1 cellular context compared by ENCODE assay signal in the genomic region with DNA sequence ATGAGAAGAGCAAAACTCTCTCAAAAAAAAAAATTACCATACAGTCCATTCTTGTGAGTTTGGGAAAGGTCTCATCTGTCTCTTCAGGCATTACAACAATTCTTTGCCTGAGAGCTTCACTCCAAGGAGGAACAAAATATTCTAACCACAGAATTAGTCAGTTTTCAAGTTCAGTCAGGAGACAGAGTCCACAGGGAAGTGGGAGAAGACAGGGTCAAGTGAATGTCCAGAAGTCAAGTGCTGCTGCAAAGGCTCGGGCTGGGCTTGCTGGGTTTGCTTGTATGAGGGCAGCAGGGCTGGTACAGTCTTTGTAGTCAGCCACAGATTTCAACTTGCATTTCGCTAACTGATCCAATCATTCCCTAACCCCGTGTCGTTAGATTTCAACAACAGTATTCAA.
TF ChIP-seq lines count a peak whose summit lies in the region.

No MANE protein-coding gene starts in this region.

TF ChIP-seq in GM23338, 12 proteins besides CTCF, POLR2A, EP300 and RAD21 (continued from another document):
- TF ChIP-seq, protein P1, sequence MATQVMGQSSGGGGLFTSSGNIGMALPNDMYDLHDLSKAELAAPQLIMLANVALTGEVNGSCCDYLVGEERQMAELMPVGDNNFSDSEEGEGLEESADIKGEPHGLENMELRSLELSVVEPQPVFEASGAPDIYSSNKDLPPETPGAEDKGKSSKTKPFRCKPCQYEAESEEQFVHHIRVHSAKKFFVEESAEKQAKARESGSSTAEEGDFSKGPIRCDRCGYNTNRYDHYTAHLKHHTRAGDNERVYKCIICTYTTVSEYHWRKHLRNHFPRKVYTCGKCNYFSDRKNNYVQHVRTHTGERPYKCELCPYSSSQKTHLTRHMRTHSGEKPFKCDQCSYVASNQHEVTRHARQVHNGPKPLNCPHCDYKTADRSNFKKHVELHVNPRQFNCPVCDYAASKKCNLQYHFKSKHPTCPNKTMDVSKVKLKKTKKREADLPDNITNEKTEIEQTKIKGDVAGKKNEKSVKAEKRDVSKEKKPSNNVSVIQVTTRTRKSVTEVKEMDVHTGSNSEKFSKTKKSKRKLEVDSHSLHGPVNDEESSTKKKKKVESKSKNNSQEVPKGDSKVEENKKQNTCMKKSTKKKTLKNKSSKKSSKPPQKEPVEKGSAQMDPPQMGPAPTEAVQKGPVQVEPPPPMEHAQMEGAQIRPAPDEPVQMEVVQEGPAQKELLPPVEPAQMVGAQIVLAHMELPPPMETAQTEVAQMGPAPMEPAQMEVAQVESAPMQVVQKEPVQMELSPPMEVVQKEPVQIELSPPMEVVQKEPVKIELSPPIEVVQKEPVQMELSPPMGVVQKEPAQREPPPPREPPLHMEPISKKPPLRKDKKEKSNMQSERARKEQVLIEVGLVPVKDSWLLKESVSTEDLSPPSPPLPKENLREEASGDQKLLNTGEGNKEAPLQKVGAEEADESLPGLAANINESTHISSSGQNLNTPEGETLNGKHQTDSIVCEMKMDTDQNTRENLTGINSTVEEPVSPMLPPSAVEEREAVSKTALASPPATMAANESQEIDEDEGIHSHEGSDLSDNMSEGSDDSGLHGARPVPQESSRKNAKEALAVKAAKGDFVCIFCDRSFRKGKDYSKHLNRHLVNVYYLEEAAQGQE (IDR thresholded peaks at IDR 0.05; ENCODE audit: unreplicated experiment) = no peak
- TF ChIP-seq, protein P2, sequence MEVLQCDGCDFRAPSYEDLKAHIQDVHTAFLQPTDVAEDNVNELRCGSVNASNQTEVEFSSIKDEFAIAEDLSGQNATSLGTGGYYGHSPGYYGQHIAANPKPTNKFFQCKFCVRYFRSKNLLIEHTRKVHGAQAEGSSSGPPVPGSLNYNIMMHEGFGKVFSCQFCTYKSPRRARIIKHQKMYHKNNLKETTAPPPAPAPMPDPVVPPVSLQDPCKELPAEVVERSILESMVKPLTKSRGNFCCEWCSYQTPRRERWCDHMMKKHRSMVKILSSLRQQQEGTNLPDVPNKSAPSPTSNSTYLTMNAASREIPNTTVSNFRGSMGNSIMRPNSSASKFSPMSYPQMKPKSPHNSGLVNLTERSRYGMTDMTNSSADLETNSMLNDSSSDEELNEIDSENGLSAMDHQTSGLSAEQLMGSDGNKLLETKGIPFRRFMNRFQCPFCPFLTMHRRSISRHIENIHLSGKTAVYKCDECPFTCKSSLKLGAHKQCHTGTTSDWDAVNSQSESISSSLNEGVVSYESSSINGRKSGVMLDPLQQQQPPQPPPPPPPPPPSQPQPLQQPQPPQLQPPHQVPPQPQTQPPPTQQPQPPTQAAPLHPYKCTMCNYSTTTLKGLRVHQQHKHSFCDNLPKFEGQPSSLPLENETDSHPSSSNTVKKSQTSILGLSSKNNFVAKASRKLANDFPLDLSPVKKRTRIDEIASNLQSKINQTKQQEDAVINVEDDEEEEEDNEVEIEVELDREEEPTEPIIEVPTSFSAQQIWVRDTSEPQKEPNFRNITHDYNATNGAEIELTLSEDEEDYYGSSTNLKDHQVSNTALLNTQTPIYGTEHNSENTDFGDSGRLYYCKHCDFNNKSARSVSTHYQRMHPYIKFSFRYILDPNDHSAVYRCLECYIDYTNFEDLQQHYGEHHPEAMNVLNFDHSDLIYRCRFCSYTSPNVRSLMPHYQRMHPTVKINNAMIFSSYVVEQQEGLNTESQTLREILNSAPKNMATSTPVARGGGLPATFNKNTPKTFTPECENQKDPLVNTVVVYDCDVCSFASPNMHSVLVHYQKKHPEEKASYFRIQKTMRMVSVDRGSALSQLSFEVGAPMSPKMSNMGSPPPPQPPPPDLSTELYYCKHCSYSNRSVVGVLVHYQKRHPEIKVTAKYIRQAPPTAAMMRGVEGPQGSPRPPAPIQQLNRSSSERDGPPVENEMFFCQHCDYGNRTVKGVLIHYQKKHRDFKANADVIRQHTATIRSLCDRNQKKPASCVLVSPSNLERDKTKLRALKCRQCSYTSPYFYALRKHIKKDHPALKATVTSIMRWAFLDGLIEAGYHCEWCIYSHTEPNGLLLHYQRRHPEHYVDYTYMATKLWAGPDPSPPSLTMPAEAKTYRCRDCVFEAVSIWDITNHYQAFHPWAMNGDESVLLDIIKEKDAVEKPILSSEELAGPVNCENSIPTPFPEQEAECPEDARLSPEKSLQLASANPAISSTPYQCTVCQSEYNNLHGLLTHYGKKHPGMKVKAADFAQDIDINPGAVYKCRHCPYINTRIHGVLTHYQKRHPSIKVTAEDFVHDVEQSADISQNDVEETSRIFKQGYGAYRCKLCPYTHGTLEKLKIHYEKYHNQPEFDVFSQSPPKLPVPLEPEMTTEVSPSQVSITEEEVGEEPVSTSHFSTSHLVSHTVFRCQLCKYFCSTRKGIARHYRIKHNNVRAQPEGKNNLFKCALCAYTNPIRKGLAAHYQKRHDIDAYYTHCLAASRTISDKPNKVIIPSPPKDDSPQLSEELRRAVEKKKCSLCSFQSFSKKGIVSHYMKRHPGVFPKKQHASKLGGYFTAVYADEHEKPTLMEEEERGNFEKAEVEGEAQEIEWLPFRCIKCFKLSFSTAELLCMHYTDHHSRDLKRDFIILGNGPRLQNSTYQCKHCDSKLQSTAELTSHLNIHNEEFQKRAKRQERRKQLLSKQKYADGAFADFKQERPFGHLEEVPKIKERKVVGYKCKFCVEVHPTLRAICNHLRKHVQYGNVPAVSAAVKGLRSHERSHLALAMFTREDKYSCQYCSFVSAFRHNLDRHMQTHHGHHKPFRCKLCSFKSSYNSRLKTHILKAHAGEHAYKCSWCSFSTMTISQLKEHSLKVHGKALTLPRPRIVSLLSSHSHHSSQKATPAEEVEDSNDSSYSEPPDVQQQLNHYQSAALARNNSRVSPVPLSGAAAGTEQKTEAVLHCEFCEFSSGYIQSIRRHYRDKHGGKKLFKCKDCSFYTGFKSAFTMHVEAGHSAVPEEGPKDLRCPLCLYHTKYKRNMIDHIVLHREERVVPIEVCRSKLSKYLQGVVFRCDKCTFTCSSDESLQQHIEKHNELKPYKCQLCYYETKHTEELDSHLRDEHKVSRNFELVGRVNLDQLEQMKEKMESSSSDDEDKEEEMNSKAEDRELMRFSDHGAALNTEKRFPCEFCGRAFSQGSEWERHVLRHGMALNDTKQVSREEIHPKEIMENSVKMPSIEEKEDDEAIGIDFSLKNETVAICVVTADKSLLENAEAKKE (CRISPR knock-in tag; IDR thresholded peaks at IDR 0.05) = no peak
- TF ChIP-seq ZNF114 (CRISPR knock-in tag; IDR thresholded peaks at IDR 0.05) (no peak), NANOG (IDR thresholded peaks at IDR 0.05; ENCODE audit: borderline replicate concordance) (no peak), EZH2 (IDR thresholded peaks at IDR 0.05; ENCODE audit: low read depth, unreplicated experiment) (no peak), STAT1 (IDR thresholded peaks at IDR 0.05; ENCODE audit: unreplicated experiment) (no peak), POLR2AphosphoS5 (IDR thresholded peaks at IDR 0.05; ENCODE audit: low read depth) (no peak), ZNF331 (CRISPR knock-in tag; IDR thresholded peaks at IDR 0.05; ENCODE audit: low read depth) (no peak)
- TF ChIP-seq, protein P3, sequence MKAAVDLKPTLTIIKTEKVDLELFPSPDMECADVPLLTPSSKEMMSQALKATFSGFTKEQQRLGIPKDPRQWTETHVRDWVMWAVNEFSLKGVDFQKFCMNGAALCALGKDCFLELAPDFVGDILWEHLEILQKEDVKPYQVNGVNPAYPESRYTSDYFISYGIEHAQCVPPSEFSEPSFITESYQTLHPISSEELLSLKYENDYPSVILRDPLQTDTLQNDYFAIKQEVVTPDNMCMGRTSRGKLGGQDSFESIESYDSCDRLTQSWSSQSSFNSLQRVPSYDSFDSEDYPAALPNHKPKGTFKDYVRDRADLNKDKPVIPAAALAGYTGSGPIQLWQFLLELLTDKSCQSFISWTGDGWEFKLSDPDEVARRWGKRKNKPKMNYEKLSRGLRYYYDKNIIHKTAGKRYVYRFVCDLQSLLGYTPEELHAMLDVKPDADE (IDR thresholded peaks at IDR 0.05) = no peak
TF ChIP-seq in GM23338: peak in this region for 0.
